19 cellular contexts compared by ENCODE assay signal in the genomic region with DNA sequence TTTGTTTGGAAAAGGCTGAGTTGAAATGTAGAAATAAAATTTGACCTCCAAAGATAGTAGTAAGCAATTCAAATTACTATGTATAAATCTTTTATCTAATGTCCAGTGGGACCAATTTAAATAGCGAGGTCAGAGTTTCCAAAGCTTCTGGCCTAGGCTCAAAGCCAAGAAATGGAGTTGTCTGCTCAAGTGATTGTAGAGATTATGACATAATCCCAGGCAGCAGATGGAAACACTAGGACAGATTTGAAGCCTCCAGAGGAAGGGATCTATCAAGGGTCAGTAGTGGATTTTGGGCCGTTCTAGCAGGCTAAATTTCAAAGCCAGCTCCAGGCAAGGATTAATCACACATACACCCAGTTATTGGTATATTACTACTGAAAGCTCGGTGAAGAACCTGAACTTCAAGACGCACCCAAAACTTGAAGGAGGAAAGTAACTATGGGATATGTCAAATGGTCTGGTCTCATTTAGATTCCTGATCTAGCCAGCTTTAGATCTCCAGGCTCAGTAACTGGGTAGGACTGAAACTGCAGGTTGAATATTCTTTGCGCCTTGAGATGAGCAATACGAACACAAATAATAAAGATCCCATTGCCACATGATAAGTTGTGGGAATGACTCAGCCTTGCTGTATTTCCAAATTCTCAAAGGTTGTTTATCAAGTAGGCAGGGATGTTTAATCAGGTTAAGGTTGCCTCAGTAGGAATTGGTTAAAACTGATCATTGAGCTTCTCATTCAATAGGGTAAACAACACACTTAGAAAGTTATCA. TPM values are rescaled to one million over a fixed set of nuclear protein-coding genes. Genes with fewer than 3 reads are reported as not detected.
DNase-seq lines count a peak whose midpoint lies in the region; ATAC-seq, FAIRE-seq and TF ChIP-seq lines count a peak whose summit lies in the region.
"Had no signal": no experiment of that assay in that cellular context is flagged by ENCODE, and none has a peak within 500 bp of the region (broad histone marks: within the 10 kb centered on the region; RNA-seq: fewer than 3 reads in every experiment).

No MANE protein-coding gene starts in this region.

- H3K27me3 ChIP-seq in right atrium auricular region = no peaks in the 10 kb centered on the region
- H3K27me3 ChIP-seq in bronchial epithelial cell (ENCODE audit: control insufficient read depth, insufficient read depth, low read length) = no peaks in the 10 kb centered on the region
- H3K27me3 ChIP-seq in esophagus muscularis mucosa = no peaks in the 10 kb centered on the region

- TF ChIP-seq POLR2A in esophagus muscularis mucosa (IDR thresholded peaks at IDR 0.05; ENCODE audit: low read depth) = no peak

- TF ChIP-seq CTCF in right atrium auricular region (IDR thresholded peaks at IDR 0.05) = no peak
- no peak for TF ChIP-seq CTCF in bronchial epithelial cell (IDR thresholded peaks at IDR 0.05; ENCODE audit: insufficient read depth, low read length, severe bottlenecking)
- no peak for TF ChIP-seq CTCF in esophagus muscularis mucosa (IDR thresholded peaks at IDR 0.05)

- DNase-seq in left ventricle myocardium superior (no peak), right atrium auricular region (ENCODE audit: low spot score) (no peak), NCI-H82 (lab: John Stamatoyannopoulos, UW) (peak; percentile 74), bronchial epithelial cell (ENCODE audit: low read depth) (peak; percentile 60), myocyte (ENCODE audit: low read depth) (peak; percentile 5), esophagus muscularis mucosa (ENCODE audit: extremely low spot score) (no peak)
- DNase-seq: C1 segment of cervical spinal cord; CD8-positive, alpha-beta memory T cell; DMS79; GM23248; NCI-H1417 treated with DMSO at 0.1 percent for 48 hours; NCI-H2029; Right ventricle myocardium superior; SW 1271 had no signal

- H3K4me3 ChIP-seq in right atrium auricular region = no peak overlapping the region
- H3K4me3 ChIP-seq in bronchial epithelial cell (ENCODE audit: low read depth, low read length) = no peak overlapping the region
- H3K4me3 ChIP-seq in esophagus muscularis mucosa = no peak overlapping the region
- H3K4me3 ChIP-seq: GM23248, HAP-1 had no signal

- peak; percentile 47 for FAIRE-seq in bronchial epithelial cell (lab: Jason Lieb, UNC)
- FAIRE-seq: D721Med had no signal

- H3K4me1 ChIP-seq in right atrium auricular region (no peaks in the 10 kb centered on the region), esophagus muscularis mucosa (no peaks in the 10 kb centered on the region)
- H3K4me1 ChIP-seq: HAP-1 had no signal

- H3K9me3 ChIP-seq in right atrium auricular region (peaks cover 0 to 8% of the 10 kb centered on the region in 2 donors), esophagus muscularis mucosa (peaks cover 0 to 8% (median 2%) of the 10 kb centered on the region in 4 donors)
- H3K9me3 ChIP-seq: HAP-1 had no signal

- WGBS in esophagus muscularis mucosa = 92% methylated on average over 6 of the region's 6 CpGs

- intact Hi-C loops in left ventricle myocardium superior (cut with micrococcal nuclease) (no loop called here), esophagus muscularis mucosa (cut with DNase I) (no loop called here)

- ATAC-seq in left ventricle myocardium superior (peak; percentile 71), HG03175 (IDR thresholded peaks at IDR 0.05; ENCODE audit: unreplicated experiment) (no peak), GM21526 (IDR thresholded peaks at IDR 0.05; ENCODE audit: low FRiP score, unreplicated experiment) (no peak)

- no peak for TF ChIP-seq EP300 in esophagus muscularis mucosa (IDR thresholded peaks at IDR 0.05)

- H3K27ac ChIP-seq in right atrium auricular region (no peak overlapping the region), esophagus muscularis mucosa (replicated peaks in 1 of 4) (no peak overlapping the region)
- H3K27ac ChIP-seq: GM23248, KMS-11 had no signal

- H3K36me3 ChIP-seq in right atrium auricular region (no peaks in the 10 kb centered on the region), bronchial epithelial cell (ENCODE audit: control insufficient read depth, insufficient read depth, low read length) (no peaks in the 10 kb centered on the region), esophagus muscularis mucosa (no peaks in the 10 kb centered on the region)
- H3K36me3 ChIP-seq: HAP-1 had no signal

RNA-seq across cellular contexts. Expression of a gene that starts 30.9 kb away (rescaled TPM):
- total RNA-seq in left ventricle myocardium superior (15.8 TPM), right atrium auricular region (10 to 100 TPM; 17.2 to 34.9 TPM), bronchial epithelial cell (3.9 and 80.6 TPM in 2 replicates), myocyte (22.7 and 30.6 TPM in 2 replicates), esophagus muscularis mucosa (100 to 1,000 TPM; 115 to 135 (median 128) TPM)
- polyA plus RNA-seq in myocyte (2012) = 35.5 TPM

Comparison
In these comparisons a context has a peak if more than half of its experiments do, and no peak if none do; other contexts are left out.
1. DNase-seq: peak in NCI-H82 (single experiment), bronchial epithelial cell (single experiment) and myocyte (single experiment); none in left ventricle myocardium superior (single experiment), right atrium auricular region (single experiment) and esophagus muscularis mucosa (single experiment).